ENCODE assay signal across 9 cellular contexts in the genomic region with DNA sequence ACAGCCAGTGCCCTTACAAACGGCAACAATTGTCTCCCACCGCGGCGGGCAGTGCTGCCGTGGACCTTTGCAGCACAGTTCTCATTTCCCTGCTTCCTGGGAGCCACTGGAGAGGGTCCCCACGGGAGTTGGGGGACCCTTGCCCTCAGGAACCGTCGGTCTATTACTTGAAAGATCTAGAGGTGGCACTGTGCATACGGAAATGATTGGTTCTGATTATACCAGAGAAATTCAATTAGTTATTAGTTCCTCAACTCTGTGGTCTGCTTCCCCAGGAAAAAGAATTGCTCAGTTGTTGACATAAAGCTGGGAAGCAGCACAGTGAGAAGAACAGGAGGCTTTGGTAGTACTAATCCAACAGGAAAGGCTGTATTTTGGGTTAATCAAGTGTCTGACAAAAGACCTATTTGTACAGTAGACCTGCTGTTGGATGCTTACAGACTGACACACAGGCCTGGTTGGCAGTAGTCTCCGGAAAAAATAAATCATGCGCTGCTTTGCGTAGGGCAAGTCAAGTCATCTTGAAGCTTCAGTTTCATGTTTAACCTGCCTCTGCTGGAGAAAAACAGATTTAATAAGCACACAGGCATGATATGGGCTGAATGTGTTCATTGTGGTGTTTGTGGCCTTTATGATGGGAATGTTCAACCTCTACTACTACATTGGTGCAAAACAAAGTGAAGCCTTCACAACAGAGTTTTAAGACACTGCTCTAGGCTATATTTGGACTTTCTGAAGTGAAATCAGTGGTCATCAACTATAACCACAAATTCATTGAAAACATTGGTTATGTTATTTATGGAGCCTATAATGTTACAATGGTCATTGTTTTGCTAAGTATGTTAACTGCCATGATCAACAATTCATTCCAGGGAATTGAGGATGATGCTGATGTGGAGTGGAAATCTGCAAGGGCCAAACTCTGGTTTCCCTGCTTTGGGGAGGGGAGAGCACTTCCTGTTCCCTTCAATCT. TPM values are rescaled to one million over a fixed set of nuclear protein-coding genes. Genes with fewer than 3 reads are reported as not detected.
DNase-seq lines count a peak whose midpoint lies in the region; ATAC-seq and TF ChIP-seq lines count a peak whose summit lies in the region.
"Had no signal": no experiment of that assay in that cellular context is flagged by ENCODE, and none has a peak within 500 bp of the region (broad histone marks: within the 10 kb centered on the region; RNA-seq: fewer than 3 reads in every experiment).

No MANE protein-coding gene starts in this region.

- peaks cover 46% of the 10 kb centered on the region for H3K4me1 ChIP-seq in HUES64 (ENCODE audit: insufficient read depth, low read length)

- no peaks in the 10 kb centered on the region for H3K36me3 ChIP-seq in HUES64 (ENCODE audit: insufficient read depth, low read length)

- H3K4me3 ChIP-seq in HUES64 (ENCODE audit: low read length) (no peak overlapping the region), astrocyte of the spinal cord (ENCODE audit: low read depth, low read length) (no peak overlapping the region)

- H3K27me3 ChIP-seq in HUES64 (ENCODE audit: insufficient read depth, low read length): no peaks in the 10 kb centered on the region

- H3K9me3 ChIP-seq in HUES64 (ENCODE audit: insufficient read depth, low read depth, low read length): no peaks in the 10 kb centered on the region

- H3K9ac ChIP-seq in HUES64 (ENCODE audit: low read depth, low read length): no peak overlapping the region

- no peak for TF ChIP-seq POLR2A in GM18505 (IDR thresholded peaks at IDR 0.05; ENCODE audit: borderline replicate concordance, extremely low read depth, insufficient read depth, insufficient read length)

- no peak for TF ChIP-seq CTCF in astrocyte of the spinal cord (IDR thresholded peaks at IDR 0.05; ENCODE audit: low read depth, low read length)

- H3K27ac ChIP-seq in HUES64 (ENCODE audit: low read depth, low read length): peak overlapping the region; percentile 83

- no peak for ATAC-seq in GM21367 (IDR thresholded peaks at IDR 0.05; ENCODE audit: unreplicated experiment)
- no peak for ATAC-seq in GM18505 (IDR thresholded peaks at IDR 0.05; ENCODE audit: unreplicated experiment)

- 81% methylated on average over 12 of the region's 12 CpGs for WGBS in HUES64

- in situ Hi-C loops in astrocyte of the spinal cord (cut with HindIII; ENCODE audit: low sequenced_read_pairs): no loop called here

- peak; percentile 57 for DNase-seq in activated CD4-positive, alpha-beta T cell treated with anti-CD3 and anti-CD28 coated beads for 48 hours
- DNase-seq in activated CD4-positive, alpha-beta T cell treated with anti-CD3 and anti-CD28 coated beads for 4 hours: no peak
- peak; percentile 76 for DNase-seq in astrocyte of the spinal cord (ENCODE audit: low read depth, low spot score)
- peak; percentile 59 for DNase-seq in pulmonary artery endothelial cell (ENCODE audit: low read depth, low spot score)
- DNase-seq in NOMO-1 treated with DMSO at 0.1 percent for 48 hours (lab: John Stamatoyannopoulos, UW; ENCODE audit: unreplicated experiment): no peak
- DNase-seq: KG1 had no signal

RNA-seq across cellular contexts. Expression of a gene that starts 54.6 kb away (rescaled TPM):
- polyA plus RNA-seq in HUES64 (2013, experiment 1 of 2): 127 TPM
- 133 TPM for polyA plus RNA-seq in HUES64 (2013, experiment 2 of 2)
- 51.1 and 58.5 TPM in 2 replicates for total RNA-seq in pulmonary artery endothelial cell

Comparison
In these comparisons a context has a peak if more than half of its experiments do, and no peak if none do; other contexts are left out.
1. DNase-seq: peak in activated CD4-positive, alpha-beta T cell treated with anti-CD3 and anti-CD28 coated beads for 48 hours (single experiment), astrocyte of the spinal cord (single experiment) and pulmonary artery endothelial cell (single experiment); none in activated CD4-positive, alpha-beta T cell treated with anti-CD3 and anti-CD28 coated beads for 4 hours (0 of 2) and NOMO-1 treated with DMSO at 0.1 percent for 48 hours (single experiment).